17 cellular contexts compared by ENCODE assay signal in genomic region chr17:79986441-79987186, GRCh38. TPM values are rescaled to one million over a fixed set of nuclear protein-coding genes. Genes with fewer than 3 reads are reported as not detected.
DNase-seq lines count a peak whose midpoint lies in the region; ATAC-seq, FAIRE-seq and TF ChIP-seq lines count a peak whose summit lies in the region.
"Had no signal": no experiment of that assay in that cellular context is flagged by ENCODE, and none has a peak within 500 bp of the region (broad histone marks: within the 10 kb centered on the region; RNA-seq: fewer than 3 reads in every experiment).

No MANE protein-coding gene starts in this region.

- TF ChIP-seq EP300 in HepG2 (IDR thresholded peaks at IDR 0.05; ENCODE audit: low read depth in 2 of 2, low read length in 2 of 2) (peak in 1 of 2 experiments; percentile 89; a peak in 2 of 4 replicates), HepG2 (CRISPR knock-in tag; IDR thresholded peaks at IDR 0.05; ENCODE audit: borderline replicate concordance) (peak; percentile 81; the same call in 1 of the 2 replicates)

- no peaks in the 10 kb centered on the region for H3K36me3 ChIP-seq in Panc1 (ENCODE audit: control insufficient read depth, insufficient read depth, low read length)
- H3K36me3 ChIP-seq in HepG2 (replicated peaks in 1 of 2; ENCODE audit: control insufficient read depth in 1 of 2, insufficient read depth in 2 of 2, low read length in 2 of 2), result no peaks in the 10 kb centered on the region
- H3K36me3 ChIP-seq in testis (ENCODE audit: low read depth, missing control alignments), result no peaks in the 10 kb centered on the region

- H2AFZ ChIP-seq in HepG2 (ENCODE audit: low read length), result no peak overlapping the region

- H3K27me3 ChIP-seq in Panc1 (ENCODE audit: control insufficient read depth, insufficient read depth, low read length) (no peaks in the 10 kb centered on the region), HepG2 (ENCODE audit: control insufficient read depth in 1 of 2, insufficient read depth in 2 of 2, low read length in 2 of 2) (no peaks in the 10 kb centered on the region), testis (no peaks in the 10 kb centered on the region)
- H3K27me3 ChIP-seq: esophagus muscularis mucosa had no signal

- no peaks in the 10 kb centered on the region for H3K27me3 Mint-ChIP-seq in osteocyte (ENCODE audit: unreplicated experiment)
- H3K27me3 Mint-ChIP-seq: activated naive CD8-positive, alpha-beta T cell treated with anti-CD3 and anti-CD28 coated beads for 36 hours had no signal

- intact Hi-C loops in Panc1 (cut with micrococcal nuclease; ENCODE audit: unreplicated experiment), result loop anchor here (5.0 kb wide), 1 partner anchor 149 kb away; the partner anchor contains the start of gene CBX4
- intact Hi-C loops in HepG2 (cut with micrococcal nuclease; ENCODE audit: unreplicated experiment), result loop anchor here (2.0 to 5.0 kb wide), 2 partner anchors 16 to 244 kb away; no protein-coding TSS in a partner anchor
- intact Hi-C loops in testis (cut with DNase I; ENCODE audit: low total_unique reads), result no loop called here

- H4K20me1 ChIP-seq in HepG2 (ENCODE audit: insufficient read depth, low read length), result no peaks in the 10 kb centered on the region

- H3K4me3 ChIP-seq in Panc1 (ENCODE audit: low read depth in 2 of 2, low read length in 2 of 2) (no peak overlapping the region), choroid plexus epithelial cell (ENCODE audit: low read depth, low read length) (no peak overlapping the region), HepG2 (replicated peaks in 1 of 3; ENCODE audit: insufficient read depth in 1 of 3, low read depth in 2 of 3, low read length in 3 of 3) (peak overlapping the region; percentile 33 to 64 (median 52)), testis (no peak overlapping the region)
- H3K4me3 ChIP-seq: esophagus muscularis mucosa, psoas muscle had no signal

- BruUV-seq in Panc1 (replicated peaks; lab: Mats Ljungman, UMichigan) (no TSS peak), HepG2 (replicated peaks; lab: Mats Ljungman, UMichigan) (no TSS peak)

- peak overlapping the region; percentile 73 for H3K9ac ChIP-seq in HepG2 (ENCODE audit: insufficient read depth, low read depth, low read length)

- H3K4me3 Mint-ChIP-seq in osteocyte (ENCODE audit: unreplicated experiment), result no peak overlapping the region
- H3K4me3 Mint-ChIP-seq: activated naive CD8-positive, alpha-beta T cell treated with anti-CD3 and anti-CD28 coated beads for 36 hours; CD8-positive, alpha-beta T cell had no signal

- 1% methylated on average over 16 of the region's 27 CpGs for WGBS in HepG2 (ENCODE audit: low lambda C conversion rate)
- 30 to 68% methylated on average over 6 to 27 of the region's 27 CpGs for WGBS in testis, 2 donors

- no peaks in the 10 kb centered on the region for H3K9me3 Mint-ChIP-seq in osteocyte (ENCODE audit: unreplicated experiment)
- H3K9me3 Mint-ChIP-seq: activated naive CD8-positive, alpha-beta T cell treated with anti-CD3 and anti-CD28 coated beads for 36 hours; CD8-positive, alpha-beta T cell had no signal

- in situ Hi-C loops in Panc1 (cut with HindIII; ENCODE audit: low pct_unique_long_range_greater_than_20kb, low sequenced_read_pairs) (loop anchor here (25.0 kb wide), 2 partner anchors 124 to 199 kb away; partner anchors contain the start of genes CBX2 and CBX8), HepG2 (cut with HindIII; ENCODE audit: extremely low pct_ligation_motif_present, low pct_unique_long_range_greater_than_20kb) (no loop called here)

- POLR2A ChIA-PET in Panc1 (lab: Charles Lee), result no interaction called here
- POLR2A ChIA-PET in HepG2 (lab: Yijun Ruan, JAX), result interaction anchor here (0.6 to 10.9 kb wide), 24 partner anchors 9 to 247 kb away, joined by 3 to 333 read pairs (median 6); partner anchors contain the start of genes CBX4 and CBX8

- TF ChIP-seq CTCF in Panc1 (IDR thresholded peaks at IDR 0.05) (no peak), choroid plexus epithelial cell (conservative IDR thresholded peaks at IDR 0.05; ENCODE audit: low read depth, low read length) (no peak), HepG2 (CRISPR knock-in tag; IDR thresholded peaks at IDR 0.05) (no peak; the same call in 1 of the 2 replicates), testis (IDR thresholded peaks at IDR 0.05) (no peak), osteocyte (IDR thresholded peaks at IDR 0.05) (no peak)

- peak overlapping the region; percentile 52 for H3K27ac ChIP-seq in Panc1 (ENCODE audit: low read length)
- peak overlapping the region; percentile 90 for H3K27ac ChIP-seq in HepG2 (ENCODE audit: extremely low read length, insufficient read depth, low read length)
- peak overlapping the region; percentile 22 to 84 for H3K27ac ChIP-seq in testis
- H3K27ac ChIP-seq: esophagus muscularis mucosa, psoas muscle had no signal

- CTCF ChIA-PET in Panc1 (lab: Charles Lee), result interaction anchor here (0.6 to 1.0 kb wide), 2 partner anchors 154 to 196 kb away, joined by 3 read pairs; no protein-coding TSS in a partner anchor
- CTCF ChIA-PET in HepG2 (lab: Yijun Ruan, JAX; ENCODE audit: low intra/inter-chr PET ratio, low total read pairs), result interaction anchor here (0.8 to 0.9 kb wide), 2 partner anchors 16 kb away, joined by 3 read pairs; no protein-coding TSS in a partner anchor

- peak; percentile 89 for FAIRE-seq in HepG2 (lab: Jason Lieb, UNC)
- FAIRE-seq: colon had no signal

- no peaks in the 10 kb centered on the region for H3K36me3 Mint-ChIP-seq in osteocyte (ENCODE audit: unreplicated experiment)
- H3K36me3 Mint-ChIP-seq: activated naive CD8-positive, alpha-beta T cell treated with anti-CD3 and anti-CD28 coated beads for 36 hours; CD8-positive, alpha-beta T cell had no signal

- ATAC-seq in Panc1, result no peak
- ATAC-seq in HepG2, result peak; percentile 57
- ATAC-seq: activated CD4-positive, CD25-positive, alpha-beta regulatory T cell treated with anti-CD3 and anti-CD28 coated beads, Interleukin-2, amount 50 U/mL, for 24 hours; CD8-positive, alpha-beta T cell; psoas muscle had no signal

- peaks cover 64% of the 10 kb centered on the region for H3K4me1 ChIP-seq in Panc1 (ENCODE audit: control insufficient read depth, insufficient read depth, low read length)
- peaks cover 75% of the 10 kb centered on the region for H3K4me1 ChIP-seq in HepG2 (ENCODE audit: insufficient read depth, low read length)
- peaks cover 39% of the 10 kb centered on the region for H3K4me1 ChIP-seq in testis
- H3K4me1 ChIP-seq: psoas muscle had no signal

- DNase-seq in Panc1 (ENCODE audit: low read depth, low spot score) (no peak), choroid plexus epithelial cell (ENCODE audit: low read depth) (peak; percentile 84), HepG2 (ENCODE audit: low spot score) (peak; percentile 94), testis (peak; percentile 89), osteocyte (ENCODE audit: extremely low spot score, unreplicated experiment) (no peak), cerebellar nuclear complex (lab: John Stamatoyannopoulos, UW) (no peak), COLO829 (ENCODE audit: low spot score) (no peak)
- DNase-seq: activated naive CD8-positive, alpha-beta T cell treated with anti-CD3 and anti-CD28 coated beads for 36 hours; NCI-H1105 treated with DMSO at 0.1 percent for 48 hours; NCI-H345; stimulated activated CD4-positive, alpha-beta T cell treated with anti-CD3 and anti-CD28 coated beads, Interleukin-4, amount 100 ng/mL, for 24 hours; T-helper 1 cell had no signal

- peaks cover 16% of the 10 kb centered on the region for H3K79me2 ChIP-seq in HepG2 (ENCODE audit: insufficient read depth, low read length)

- no peak overlapping the region for H3K27ac Mint-ChIP-seq in osteocyte (ENCODE audit: unreplicated experiment)
- H3K27ac Mint-ChIP-seq: activated naive CD8-positive, alpha-beta T cell treated with anti-CD3 and anti-CD28 coated beads for 36 hours; CD8-positive, alpha-beta T cell had no signal

- TF ChIP-seq POLR2A in HepG2 (IDR thresholded peaks at IDR 0.05; ENCODE audit: insufficient read depth in 1 of 2, low read depth in 2 of 2, low read length in 2 of 2), result no peak
- TF ChIP-seq POLR2A in testis (IDR thresholded peaks at IDR 0.05), result no peak

- H3K4me1 Mint-ChIP-seq in osteocyte (ENCODE audit: unreplicated experiment), result peaks cover 55% of the 10 kb centered on the region

- H3K9me3 ChIP-seq in Panc1 (ENCODE audit: control insufficient read depth, insufficient read depth, low read depth, low read length) (no peaks in the 10 kb centered on the region), HepG2 (ENCODE audit: low read length) (no peaks in the 10 kb centered on the region), testis (no peaks in the 10 kb centered on the region)
- H3K9me3 ChIP-seq: esophagus muscularis mucosa, psoas muscle had no signal

- TF ChIP-seq RAD21 in HepG2 (CRISPR knock-in tag; IDR thresholded peaks at IDR 0.05), result no peak; the same call in 1 of the 2 replicates

- H3K4me2 ChIP-seq in HepG2 (ENCODE audit: low read depth, low read length), result peak overlapping the region; percentile 88

RNA-seq across cellular contexts. Expression of gene TBC1D16, which starts 49.1 kb away (rescaled TPM):
- 41.6 TPM for total RNA-seq in Panc1 (2021; ENCODE audit: unreplicated experiment)
- polyA plus RNA-seq in Panc1 (2012; ENCODE audit: insufficient read length), result 49.2 TPM
- total RNA-seq in HepG2 (2016; rRNA removed; fragmentation: Illumina TruSeq; extraction: Trizol), result 24.7 and 24.9 TPM in 2 replicates
- 4.0 and 5.5 TPM in 2 replicates for total RNA-seq in HepG2 (2016; cell fraction: cytosol; rRNA removed; fragmentation: Illumina TruSeq; extraction: Trizol; ENCODE audit: low read depth)
- 22.2 and 25.3 TPM in 2 replicates for total RNA-seq in HepG2 (2016; cell fraction: insoluble cytoplasmic fraction; rRNA removed; fragmentation: Illumina TruSeq; extraction: Trizol)
- total RNA-seq in HepG2 (2016; cell fraction: membrane; rRNA removed; fragmentation: Illumina TruSeq; extraction: Trizol), result 15.6 and 15.7 TPM in 2 replicates
- total RNA-seq in HepG2 (2016; cell fraction: nucleus; rRNA removed; fragmentation: Illumina TruSeq; extraction: Trizol), result 18.9 and 20.0 TPM in 2 replicates
- 14.9 and 18.6 TPM in 2 replicates for polyA plus RNA-seq in HepG2 (2011; rRNA removed)
- polyA plus RNA-seq in HepG2 (2011; cell fraction: cytosol; rRNA removed), result 10.0 and 12.5 TPM in 2 replicates
- 35.5 and 43.5 TPM in 2 replicates for polyA plus RNA-seq in HepG2 (2011; cell fraction: nucleus; rRNA removed)
- 20.5 and 25.8 TPM in 2 replicates for polyA plus RNA-seq in HepG2 (2012)
- polyA plus RNA-seq in HepG2 (2016; cell fraction: cytosol; fragmentation: Illumina TruSeq; extraction: Trizol; ENCODE audit: low read depth), result 3.1 and 3.8 TPM in 2 replicates
- polyA plus RNA-seq in HepG2 (2016; cell fraction: insoluble cytoplasmic fraction; fragmentation: Illumina TruSeq; extraction: Trizol; ENCODE audit: low read depth), result 10.7 and 16.1 TPM in 2 replicates
- polyA plus RNA-seq in HepG2 (2016; cell fraction: membrane; fragmentation: Illumina TruSeq; extraction: Trizol; ENCODE audit: low read depth), result 8.3 and 8.6 TPM in 2 replicates
- 19.8 and 20.3 TPM in 2 replicates for polyA plus RNA-seq in HepG2 (2016; cell fraction: nucleus; fragmentation: Illumina TruSeq; extraction: Trizol; ENCODE audit: insufficient read depth, low read depth)
- 7.0 and 54.0 TPM in 2 replicates for polyA minus RNA-seq in HepG2 (2011; rRNA and poly(A)+ RNA removed; ENCODE audit: low replicate concordance)
- 16.7 and 20.3 TPM in 2 replicates for polyA minus RNA-seq in HepG2 (2011; cell fraction: cytosol; rRNA and poly(A)+ RNA removed)
- 27.6 and 28.5 TPM in 2 replicates for polyA minus RNA-seq in HepG2 (2011; cell fraction: nucleus; rRNA and poly(A)+ RNA removed)
- 10 to 100 TPM; 11.0 to 16.0 TPM for total RNA-seq in testis
- 11.7 TPM for polyA plus RNA-seq in testis (ENCODE audit: insufficient read depth, low read depth, low replicate concordance)
- 45.2 and 45.9 TPM in 2 replicates for total RNA-seq in osteocyte

RNA-seq across cellular contexts. Expression of gene CCDC40, which starts 49.8 kb away (rescaled TPM):
- total RNA-seq in Panc1 (2021; ENCODE audit: unreplicated experiment), result 18.0 TPM
- 21.4 TPM for polyA plus RNA-seq in Panc1 (2012; ENCODE audit: insufficient read length)
- 3.8 and 5.5 TPM in 2 replicates for total RNA-seq in HepG2 (2016; rRNA removed; fragmentation: Illumina TruSeq; extraction: Trizol)
- 46.8 and 47.3 TPM in 2 replicates for total RNA-seq in HepG2 (2016; cell fraction: cytosol; rRNA removed; fragmentation: Illumina TruSeq; extraction: Trizol; ENCODE audit: low read depth)
- total RNA-seq in HepG2 (2016; cell fraction: insoluble cytoplasmic fraction; rRNA removed; fragmentation: Illumina TruSeq; extraction: Trizol), result 2.3 and 7.7 TPM in 2 replicates
- total RNA-seq in HepG2 (2016; cell fraction: membrane; rRNA removed; fragmentation: Illumina TruSeq; extraction: Trizol), result 11.8 and 13.0 TPM in 2 replicates
- total RNA-seq in HepG2 (2016; cell fraction: nucleus; rRNA removed; fragmentation: Illumina TruSeq; extraction: Trizol), result 6.5 and 8.4 TPM in 2 replicates
- polyA plus RNA-seq in HepG2 (2011; rRNA removed), result 4.1 and 4.8 TPM in 2 replicates
- 1.4 TPM in 2 replicates for polyA plus RNA-seq in HepG2 (2011; cell fraction: cytosol; rRNA removed)
- polyA plus RNA-seq in HepG2 (2011; cell fraction: nucleus; rRNA removed), result 17.6 and 21.2 TPM in 2 replicates
- polyA plus RNA-seq in HepG2 (2012), result 2.2 and 4.3 TPM in 2 replicates
- 0.32 and 0.43 TPM in 2 replicates for polyA plus RNA-seq in HepG2 (2016; cell fraction: cytosol; fragmentation: Illumina TruSeq; extraction: Trizol; ENCODE audit: low read depth)
- 2.2 and 2.4 TPM in 2 replicates for polyA plus RNA-seq in HepG2 (2016; cell fraction: insoluble cytoplasmic fraction; fragmentation: Illumina TruSeq; extraction: Trizol; ENCODE audit: low read depth)
- 0.74 and 0.84 TPM in 2 replicates for polyA plus RNA-seq in HepG2 (2016; cell fraction: membrane; fragmentation: Illumina TruSeq; extraction: Trizol; ENCODE audit: low read depth)
- 19.3 and 21.2 TPM in 2 replicates for polyA plus RNA-seq in HepG2 (2016; cell fraction: nucleus; fragmentation: Illumina TruSeq; extraction: Trizol; ENCODE audit: insufficient read depth, low read depth)
- polyA minus RNA-seq in HepG2 (2011; rRNA and poly(A)+ RNA removed; ENCODE audit: low replicate concordance), result 3.0 and 3.8 TPM in 2 replicates
- polyA minus RNA-seq in HepG2 (2011; cell fraction: cytosol; rRNA and poly(A)+ RNA removed), result 1.8 and 4.1 TPM in 2 replicates
- polyA minus RNA-seq in HepG2 (2011; cell fraction: nucleus; rRNA and poly(A)+ RNA removed), result 7.0 and 8.0 TPM in 2 replicates
- total RNA-seq in testis, result 10 to 100 TPM; 26.7 to 43.6 TPM
- polyA plus RNA-seq in testis (ENCODE audit: insufficient read depth, low read depth, low replicate concordance), result 38.6 TPM
- 9.5 and 10.5 TPM in 2 replicates for total RNA-seq in osteocyte

Comparison
In these comparisons a context has a peak if more than half of its experiments do, and no peak if none do; other contexts are left out.
1. DNase-seq: peak in choroid plexus epithelial cell (single experiment), HepG2 (single experiment) and testis (single experiment); none in Panc1 (single experiment), osteocyte (single experiment), cerebellar nuclear complex (0 of 2) and COLO829 (single experiment).
2. H3K4me3 ChIP-seq: peak in HepG2 (3 of 3); none in Panc1 (0 of 2), choroid plexus epithelial cell (single experiment) and testis (0 of 2).
3. Peak in every context shown above with its lines, with median percentiles within 50 percentile points of each other: H3K27ac ChIP-seq.